1 cellular context compared by ENCODE assay signal in genomic region chr3:164806188-164806587, GRCh38.
TF ChIP-seq lines count a peak whose summit lies in the region.

No MANE protein-coding gene starts in this region.

TF ChIP-seq in HCT116, 20 proteins besides CTCF, POLR2A, EP300 and RAD21 (continued from another document):
- TF ChIP-seq MAX (IDR thresholded peaks at IDR 0.05) = no peak
- TF ChIP-seq SRF (IDR thresholded peaks at IDR 0.05; ENCODE audit: low read depth) = no peak
- TF ChIP-seq JUND (IDR thresholded peaks at IDR 0.05) = no peak
